ENCODE assay signal across 12 cellular contexts in the genomic region with DNA sequence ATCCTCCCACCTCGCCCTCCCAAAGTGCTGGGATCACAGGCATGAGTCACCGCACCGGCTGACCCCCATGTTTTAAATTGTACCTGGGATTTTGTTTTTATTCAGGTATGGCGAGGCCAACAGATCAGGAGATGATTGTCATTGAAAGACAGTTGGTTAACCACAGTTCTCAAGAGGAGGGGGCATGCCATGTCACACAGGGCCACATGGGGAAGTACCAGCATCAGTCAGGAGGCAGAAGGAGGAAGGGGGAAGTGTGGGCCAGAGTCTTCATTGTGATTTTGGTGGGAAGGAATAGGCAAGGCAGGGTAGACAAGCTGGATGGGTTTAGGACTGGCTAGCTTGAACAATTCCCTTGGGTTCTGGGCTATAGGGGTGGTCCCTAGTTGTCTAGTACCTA. TPM values are rescaled to one million over a fixed set of nuclear protein-coding genes. Genes with fewer than 3 reads are reported as not detected.
DNase-seq lines count a peak whose midpoint lies in the region; ATAC-seq, FAIRE-seq and TF ChIP-seq lines count a peak whose summit lies in the region.
"Had no signal": no experiment of that assay in that cellular context is flagged by ENCODE, and none has a peak within 500 bp of the region (broad histone marks: within the 10 kb centered on the region; RNA-seq: fewer than 3 reads in every experiment).

No MANE protein-coding gene starts in this region.

- no peaks in the 10 kb centered on the region for H3K36me3 Mint-ChIP-seq in activated T-cell treated with anti-CD3 and anti-CD28 coated beads, Interleukin-2, amount 50 U/mL, for 4 hours (ENCODE audit: insufficient read depth)
- H3K36me3 Mint-ChIP-seq in activated naive CD8-positive, alpha-beta T cell treated with anti-CD3 and anti-CD28 coated beads, Interleukin-2, amount 50 U/mL, for 24 hours (ENCODE audit: low read depth) = no peaks in the 10 kb centered on the region

- TF ChIP-seq EP300 in sigmoid colon (IDR thresholded peaks at IDR 0.05) = no peak

- intact Hi-C loops in sigmoid colon (cut with DNase I) = no loop called here

- H3K27ac Mint-ChIP-seq in activated naive CD8-positive, alpha-beta T cell treated with anti-CD3 and anti-CD28 coated beads, Interleukin-2, amount 50 U/mL, for 24 hours = peak overlapping the region; percentile 12

- no peak for TF ChIP-seq POLR2A in sigmoid colon (IDR thresholded peaks at IDR 0.05)

- DNase-seq in activated T-cell treated with anti-CD3 and anti-CD28 coated beads, Interleukin-2, amount 50 U/mL, for 4 hours = no peak
- DNase-seq in activated T-cell treated with anti-CD3 and anti-CD28 coated beads for 4 hours (no peak), NOMO-1 treated with dmso at 0.1 percent for 144 hours (lab: John Stamatoyannopoulos, UW; ENCODE audit: unreplicated experiment) (peak; percentile 49), sigmoid colon (peak; percentile 58), RKO (ENCODE audit: low spot score) (no peak), GF-D8 (lab: John Stamatoyannopoulos, UW) (no peak), urothelium cell line (ENCODE audit: low spot score) (no peak)
- peak; percentile 34 for DNase-seq in activated naive CD8-positive, alpha-beta T cell treated with anti-CD3 and anti-CD28 coated beads, Interleukin-2, amount 50 U/mL, for 24 hours
- DNase-seq: activated effector memory CD4-positive, alpha-beta T cell treated with Interleukin-2 at 50 U/mL for 16 hours; NCI-H1417 had no signal

- WGBS in sigmoid colon, 2 donors = 58 to 64% methylated on average over 4 of the region's 4 CpGs

- no peak overlapping the region for H3K4me3 ChIP-seq in sigmoid colon

- peaks cover 71% of the 10 kb centered on the region for H3K4me1 Mint-ChIP-seq in activated T-cell treated with anti-CD3 and anti-CD28 coated beads, Interleukin-2, amount 50 U/mL, for 4 hours (ENCODE audit: low read depth)
- H3K4me1 Mint-ChIP-seq in activated naive CD8-positive, alpha-beta T cell treated with anti-CD3 and anti-CD28 coated beads, Interleukin-2, amount 50 U/mL, for 24 hours = peaks cover 46% of the 10 kb centered on the region

- TF ChIP-seq CTCF in sigmoid colon (IDR thresholded peaks at IDR 0.05) = no peak

- ATAC-seq in activated T-cell treated with anti-CD3 and anti-CD28 coated beads, Interleukin-2, amount 50 U/mL, for 4 hours = peak; percentile 70 to 79
- peak; percentile 87 for ATAC-seq in activated naive CD8-positive, alpha-beta T cell treated with anti-CD3 and anti-CD28 coated beads, Interleukin-2, amount 50 U/mL, for 24 hours

- no peaks in the 10 kb centered on the region for H3K4me1 ChIP-seq in sigmoid colon

- no peaks in the 10 kb centered on the region for H3K27me3 Mint-ChIP-seq in activated T-cell treated with anti-CD3 and anti-CD28 coated beads, Interleukin-2, amount 50 U/mL, for 4 hours (ENCODE audit: low read depth)
- H3K27me3 Mint-ChIP-seq in activated naive CD8-positive, alpha-beta T cell treated with anti-CD3 and anti-CD28 coated beads, Interleukin-2, amount 50 U/mL, for 24 hours = peaks cover 16% of the 10 kb centered on the region

- H3K4me3 Mint-ChIP-seq in activated T-cell treated with anti-CD3 and anti-CD28 coated beads, Interleukin-2, amount 50 U/mL, for 4 hours = no peak overlapping the region
- H3K4me3 Mint-ChIP-seq in activated naive CD8-positive, alpha-beta T cell treated with anti-CD3 and anti-CD28 coated beads, Interleukin-2, amount 50 U/mL, for 24 hours = no peak overlapping the region

- no peaks in the 10 kb centered on the region for H3K36me3 ChIP-seq in sigmoid colon

- no peaks in the 10 kb centered on the region for H3K9me3 Mint-ChIP-seq in activated T-cell treated with anti-CD3 and anti-CD28 coated beads, Interleukin-2, amount 50 U/mL, for 4 hours
- no peaks in the 10 kb centered on the region for H3K9me3 Mint-ChIP-seq in activated naive CD8-positive, alpha-beta T cell treated with anti-CD3 and anti-CD28 coated beads, Interleukin-2, amount 50 U/mL, for 24 hours

- H3K9me3 ChIP-seq in sigmoid colon = no peaks in the 10 kb centered on the region

- FAIRE-seq in urothelium cell line (lab: Jason Lieb, UNC) = no peak

- peaks cover 0 to 78% (median 33%) of the 10 kb centered on the region in 3 donors for H3K27me3 ChIP-seq in sigmoid colon

- H3K27ac ChIP-seq in sigmoid colon = no peak overlapping the region

RNA-seq across cellular contexts. Expression of gene MMP9, which starts 9.9 kb away (rescaled TPM):
- under 1 TPM in 2 of 3 donors, not detected in 1; 0.08 to 0.10 TPM for total RNA-seq in activated T-cell treated with anti-CD3 and anti-CD28 coated beads, Interleukin-2, amount 50 U/mL, for 4 hours
- total RNA-seq in sigmoid colon = under 1 TPM in 1 of 4 donors, not detected in 3; 0.27 TPM
- polyA plus RNA-seq in sigmoid colon = 10 to 100 TPM in 1 of 3 donors, 1 to 10 TPM in 1, under 1 TPM in 1; 0.60 to 27.1 (median 2.5) TPM
- total RNA-seq: renal cortical epithelial cell had no signal

RNA-seq across cellular contexts. Expression of gene ZNF335, which starts 26.8 kb away (rescaled TPM):
- 10 to 100 TPM; 39.7 to 46.4 (median 41.6) TPM for total RNA-seq in activated T-cell treated with anti-CD3 and anti-CD28 coated beads, Interleukin-2, amount 50 U/mL, for 4 hours
- 10 to 100 TPM; 12.0 to 24.4 (median 14.9) TPM for total RNA-seq in sigmoid colon
- 10 to 100 TPM in 1 of 3 donors, 1 to 10 TPM in 2; 5.4 to 17.1 (median 5.5) TPM for polyA plus RNA-seq in sigmoid colon

RNA-seq across cellular contexts. Expression of gene SLC12A5, which starts 30.3 kb away (rescaled TPM):
- total RNA-seq in activated T-cell treated with anti-CD3 and anti-CD28 coated beads, Interleukin-2, amount 50 U/mL, for 4 hours = not detected
- under 1 TPM in 1 of 4 donors, not detected in 3; 0.14 TPM for total RNA-seq in sigmoid colon
- 1 to 10 TPM in 1 of 3 donors, not detected in 2; 1.4 TPM for polyA plus RNA-seq in sigmoid colon
- total RNA-seq: lower leg skin had no signal

Comparison
In these comparisons a context has a peak if more than half of its experiments do, and no peak if none do; other contexts are left out.
1. DNase-seq: peak in NOMO-1 treated with dmso at 0.1 percent for 144 hours (single experiment), activated naive CD8-positive, alpha-beta T cell treated with anti-CD3 and anti-CD28 coated beads, Interleukin-2, amount 50 U/mL, for 24 hours (single experiment) and sigmoid colon (single experiment); none in activated T-cell treated with anti-CD3 and anti-CD28 coated beads, Interleukin-2, amount 50 U/mL, for 4 hours (single experiment), activated T-cell treated with anti-CD3 and anti-CD28 coated beads for 4 hours (single experiment), RKO (single experiment), GF-D8 (single experiment) and urothelium cell line (single experiment).